In the genomic region with DNA sequence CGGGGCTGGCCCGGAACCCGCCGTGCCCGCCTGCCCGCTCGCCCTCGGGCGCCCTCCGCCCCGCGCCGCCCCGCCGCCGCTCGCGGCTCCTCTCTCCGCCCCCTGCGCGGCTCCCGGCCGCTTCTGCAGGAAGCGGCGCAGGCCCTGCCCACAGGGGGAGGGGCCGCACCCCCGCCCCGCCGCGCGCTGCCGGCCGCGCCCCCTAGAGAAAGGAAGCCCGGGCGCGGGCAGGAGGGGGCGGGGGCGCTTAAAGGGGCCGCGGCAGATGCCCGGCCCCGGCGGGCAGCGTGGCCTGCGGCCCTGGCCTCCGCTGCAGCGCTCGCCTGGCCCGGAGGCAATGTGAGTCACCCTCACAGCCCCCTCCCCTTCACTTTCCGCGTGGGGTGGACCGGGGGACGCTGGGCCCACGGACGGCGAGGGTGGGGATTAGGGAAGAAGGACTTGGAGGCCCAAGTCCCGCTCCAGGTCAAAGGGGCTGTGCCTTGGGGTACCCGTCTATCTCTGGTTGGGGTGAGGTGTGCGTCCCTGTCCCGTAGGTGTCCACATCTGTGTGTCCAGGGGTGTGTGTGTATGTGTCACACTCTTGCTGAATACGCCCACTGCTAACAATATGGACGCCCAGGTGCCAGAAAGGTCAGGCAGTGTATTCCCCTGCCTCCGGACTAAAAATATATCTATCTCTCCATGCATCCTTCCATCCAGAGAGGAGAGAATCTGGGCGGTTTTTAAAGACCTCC, we compare ENCODE assay signal across 8 cellular contexts. TPM values are rescaled to one million over a fixed set of nuclear protein-coding genes. Genes with fewer than 3 reads are reported as not detected.
DNase-seq lines count a peak whose midpoint lies in the region; ATAC-seq and TF ChIP-seq lines count a peak whose summit lies in the region.

GIT1 (minus strand) TSS at position 125 of the 737 bp plus-strand sequence. CDS start 270 bp downstream, outside the sequence.

- peak within 1 kb of the TSS; percentile 99 for H3K4me2 ChIP-seq in OCI-LY7 (ENCODE audit: low read length)

- no peaks in the 10 kb centered on the region for H3K9me2 ChIP-seq in OCI-LY7 (ENCODE audit: insufficient read depth, low read length)

- H3K4me3 Mint-ChIP-seq in CD14-positive monocyte, result peak within 1 kb of the TSS; percentile 91 to 93
- H3K4me3 Mint-ChIP-seq in activated T-cell treated with anti-CD3 and anti-CD28 coated beads, Interleukin-2, amount 50 U/mL, for 24 hours, result peak within 1 kb of the TSS; percentile 96

- H3K4me1 Mint-ChIP-seq in CD14-positive monocyte, result peaks cover 81% of the 10 kb centered on the region
- peaks cover 74% of the 10 kb centered on the region for H3K4me1 Mint-ChIP-seq in activated T-cell treated with anti-CD3 and anti-CD28 coated beads, Interleukin-2, amount 50 U/mL, for 24 hours (ENCODE audit: low read depth)

- peak within 1 kb of the TSS; percentile 66 for H3K4me3 ChIP-seq in HUES64 (ENCODE audit: low read length)
- peak within 1 kb of the TSS; percentile 79 for H3K4me3 ChIP-seq in OCI-LY7 (ENCODE audit: low read depth, low read length, poor library complexity, severe bottlenecking)
- H3K4me3 ChIP-seq in mucosa of rectum (ENCODE audit: low read length in 2 of 2), result peak within 1 kb of the TSS; percentile 73 to 80

- H3K9me3 Mint-ChIP-seq in CD14-positive monocyte, result peaks cover 0 to 3% (median 0%) of the 10 kb centered on the region in 7 donors
- H3K9me3 Mint-ChIP-seq in activated T-cell treated with anti-CD3 and anti-CD28 coated beads, Interleukin-2, amount 50 U/mL, for 24 hours, result no peaks in the 10 kb centered on the region

- peak within 1 kb of the TSS; percentile 87 for H2AFZ ChIP-seq in OCI-LY7 (ENCODE audit: low read length)

- H3K4me1 ChIP-seq in HUES64 (ENCODE audit: insufficient read depth, low read length) (peaks cover 39% of the 10 kb centered on the region), OCI-LY7 (ENCODE audit: insufficient read depth, low read length, poor library complexity, severe bottlenecking) (peaks cover 68% of the 10 kb centered on the region), mucosa of rectum (ENCODE audit: control insufficient read depth in 2 of 2, insufficient read depth in 2 of 2, low read length in 2 of 2) (peaks cover 42 to 62% of the 10 kb centered on the region in 2 donors)

- H4K20me1 ChIP-seq in OCI-LY7 (ENCODE audit: insufficient read depth, low read length), result peaks cover 12% of the 10 kb centered on the region; the same call in 1 of the 2 replicates

- no peak for TF ChIP-seq CTCF in CD14-positive monocyte (IDR thresholded peaks at IDR 0.05)
- 0 out of 2 replicates have a peak, but pooled peaks have one; percentile 4 for TF ChIP-seq CTCF in OCI-LY7 (conservative IDR thresholded peaks at IDR 0.05; ENCODE audit: low read length)

- TF ChIP-seq POLR2A in erythroblast (IDR thresholded peaks at IDR 0.05; ENCODE audit: low read length), result no peak

- H3K27ac ChIP-seq in HUES64 (ENCODE audit: low read depth, low read length) (no peak within 1 kb of the TSS), OCI-LY7 (ENCODE audit: low read depth, low read length, poor library complexity, severe bottlenecking) (peak within 1 kb of the TSS; percentile 61), mucosa of rectum (ENCODE audit: low read depth in 2 of 2, low read length in 2 of 2) (peak within 1 kb of the TSS; percentile 67 to 91)

- H3K79me2 ChIP-seq in OCI-LY7 (ENCODE audit: insufficient read depth, low read depth, low read length), result peaks cover 44% of the 10 kb centered on the region

- no TSS peak for BruUV-seq in OCI-LY7 (replicated peaks; lab: Mats Ljungman, UMichigan)

- DNase-seq in CD14-positive monocyte (ENCODE audit: low spot score), result peak; percentile 64
- peak; percentile 92 for DNase-seq in OCI-LY7 (ENCODE audit: low spot score)
- DNase-seq in activated T-cell treated with anti-CD3 and anti-CD28 coated beads, Interleukin-2, amount 50 U/mL, for 24 hours, result peak; percentile 89
- peak; percentile 85 to 89 for DNase-seq in erythroblast (lab: John Stamatoyannopoulos, UW)
- DNase-seq in stimulated activated CD8-positive, alpha-beta memory T cell treated with anti-CD3 and anti-CD28 coated beads, Interleukin-7, amount 100 ng/mL, for 1 hour (ENCODE audit: low read depth in 2 of 2), result peak; percentile 63

- POLR2A ChIA-PET in OCI-LY7 (lab: Charles Lee), result no interaction called here

- H3K36me3 ChIP-seq in HUES64 (ENCODE audit: insufficient read depth, low read length) (no peaks in the 10 kb centered on the region), OCI-LY7 (ENCODE audit: insufficient read depth, low read length) (no peaks in the 10 kb centered on the region), mucosa of rectum (ENCODE audit: control insufficient read depth in 2 of 2, insufficient read depth in 2 of 2, low read length in 2 of 2) (no peaks in the 10 kb centered on the region)

- 4% methylated on average over 62 of the region's 65 CpGs for WGBS in HUES64

- intact Hi-C loops in CD14-positive monocyte (cut with micrococcal nuclease), result loop anchor here (1.0 to 10.0 kb wide), 3 partner anchors 25 to 335 kb away; no protein-coding TSS in a partner anchor
- intact Hi-C loops in OCI-LY7 (cut with micrococcal nuclease; ENCODE audit: unreplicated experiment), result loop anchor here (1.0 kb wide), 2 partner anchors 21 to 295 kb away; partner anchors contain the start of genes NUFIP2 and TP53I13

- CTCF ChIA-PET in OCI-LY7 (lab: Charles Lee; ENCODE audit: unreplicated experiment), result interaction anchor here (0.9 kb wide), 1 partner anchor 10 kb away, joined by 3 read pairs; no protein-coding TSS in a partner anchor

- H3K9ac ChIP-seq in HUES64 (ENCODE audit: low read depth, low read length) (peak within 1 kb of the TSS; percentile 59), mucosa of rectum (ENCODE audit: low read depth in 1 of 2, low read length in 2 of 2) (peak within 1 kb of the TSS; percentile 78 to 81)

- H3K9me3 ChIP-seq in HUES64 (ENCODE audit: insufficient read depth, low read depth, low read length) (no peaks in the 10 kb centered on the region), OCI-LY7 (ENCODE audit: low read length) (no peaks in the 10 kb centered on the region), mucosa of rectum (ENCODE audit: control insufficient read depth in 2 of 2, low read length in 2 of 2) (no peaks in the 10 kb centered on the region)

- no peaks in the 10 kb centered on the region for H3K36me3 Mint-ChIP-seq in CD14-positive monocyte
- peaks cover 26% of the 10 kb centered on the region for H3K36me3 Mint-ChIP-seq in activated T-cell treated with anti-CD3 and anti-CD28 coated beads, Interleukin-2, amount 50 U/mL, for 24 hours (ENCODE audit: low read depth)

- H3K27me3 ChIP-seq in HUES64 (ENCODE audit: insufficient read depth, low read length), result peaks cover 22% of the 10 kb centered on the region
- H3K27me3 ChIP-seq in mucosa of rectum (ENCODE audit: control insufficient read depth in 2 of 2, insufficient read depth in 2 of 2, low read length in 2 of 2), result no peaks in the 10 kb centered on the region

- peak within 1 kb of the TSS in 6 of 7 donors; percentile 46 to 88 (median 56) for H3K27ac Mint-ChIP-seq in CD14-positive monocyte
- peak within 1 kb of the TSS; percentile 94 for H3K27ac Mint-ChIP-seq in activated T-cell treated with anti-CD3 and anti-CD28 coated beads, Interleukin-2, amount 50 U/mL, for 24 hours

- peak; percentile 55 for ATAC-seq in GM19467 (IDR thresholded peaks at IDR 0.05; ENCODE audit: unreplicated experiment)

- peaks cover 20 to 38% (median 26%) of the 10 kb centered on the region in 3 donors for H3K27me3 Mint-ChIP-seq in CD14-positive monocyte (ENCODE audit: low read depth in 3 of 3)
- no peaks in the 10 kb centered on the region for H3K27me3 Mint-ChIP-seq in activated T-cell treated with anti-CD3 and anti-CD28 coated beads, Interleukin-2, amount 50 U/mL, for 24 hours

RNA-seq across cellular contexts. Expression of gene GIT1, which starts in this region (rescaled TPM):
- 1 to 10 TPM; 3.1 to 4.4 TPM for polyA plus RNA-seq in CD14-positive monocyte
- 32.9 TPM for polyA plus RNA-seq in HUES64 (2013, experiment 1 of 2)
- 36.4 TPM for polyA plus RNA-seq in HUES64 (2013, experiment 2 of 2)
- total RNA-seq in OCI-LY7 (2014; rRNA removed; shearing (Covaris generic)), result 38.8 and 44.3 TPM in 2 replicates
- total RNA-seq in OCI-LY7 (2022), result 60.2 and 69.6 TPM in 2 replicates
